In genomic region chr17:8322078-8322477, GRCh38 we compare ENCODE assay signal across 36 cellular contexts. TPM values are rescaled to one million over a fixed set of nuclear protein-coding genes. Genes with fewer than 3 reads are reported as not detected.
"Had no signal": no experiment of that assay in that cellular context is flagged by ENCODE, and none has a peak within 500 bp of the region (broad histone marks: within the 10 kb centered on the region; RNA-seq: fewer than 3 reads in every experiment).

No MANE protein-coding gene starts in this region.

- H3K4me1 ChIP-seq: neural progenitor cell, prostate gland had no signal

- H3K9ac ChIP-seq: neural progenitor cell had no signal

- H3K27me3 ChIP-seq: right atrium auricular region had no signal

- ATAC-seq: heart right ventricle; left cardiac atrium; left lung; mucosa of descending colon; naive thymus-derived CD4-positive, alpha-beta T cell; stimulated activated memory B cell treated with anti-CD40 and anti-IgM and Interleukin-4, amounts not matched to agents 10 μg/mL and 1 μg/mL and 100 μg/mL, for 72 hours; stimulated activated naive CD8-positive, alpha-beta T cell treated with anti-CD3 and anti-CD28 coated beads, Interleukin-15, Interleukin-2, amounts not matched to agents 100 U/mL and 50 U/mL, for 24 hours had no signal

- H3K27ac Mint-ChIP-seq: mesothelial cell of epicardium; nephron; neural progenitor cell; stimulated activated memory B cell treated with anti-CD40 and anti-IgM and Interleukin-4, amounts not matched to agents 10 μg/mL and 1 μg/mL and 100 μg/mL, for 72 hours had no signal

- H3K4me3 Mint-ChIP-seq: mesothelial cell of epicardium; naive thymus-derived CD4-positive, alpha-beta T cell; neural progenitor cell; stimulated activated memory B cell treated with anti-CD40 and anti-IgM and Interleukin-4, amounts not matched to agents 10 μg/mL and 1 μg/mL and 100 μg/mL, for 72 hours had no signal

- H3K27ac ChIP-seq: dorsolateral prefrontal cortex, esophagus muscularis mucosa, heart right ventricle, left lung, neural progenitor cell, prostate gland, right atrium auricular region, sigmoid colon, thoracic aorta, tibial nerve, upper lobe of left lung had no signal

- H2AFZ ChIP-seq: neural progenitor cell had no signal

- H3K9me3 Mint-ChIP-seq: mesothelial cell of epicardium; nephron; neural progenitor cell; stimulated activated memory B cell treated with anti-CD40 and anti-IgM and Interleukin-4, amounts not matched to agents 10 μg/mL and 1 μg/mL and 100 μg/mL, for 72 hours had no signal

- DNase-seq: dorsolateral prefrontal cortex; effector CD4-positive, alpha-beta T cell; foreskin melanocyte; glutamatergic neuron; heart right ventricle; hippocampal formation; left cardiac atrium; left lung; mesenchymal stem cell; mucosa of descending colon; naive thymus-derived CD4-positive, alpha-beta T cell; nucleus accumbens; sigmoid colon; stimulated activated CD4-positive, alpha-beta T cell treated with anti-CD3 and anti-CD28 coated beads, Interleukin-2, amount 100 ng/mL, for 24 hours; stimulated activated CD4-positive, alpha-beta T cell treated with anti-CD3 and anti-CD28 coated beads, Interleukin-4, amount 100 ng/mL, for 4 hours; stimulated activated naive CD8-positive, alpha-beta T cell treated with anti-CD3 and anti-CD28 coated beads, Interleukin-15, Interleukin-2, amounts not matched to agents 100 U/mL and 50 U/mL, for 24 hours; upper lobe of left lung had no signal

- H3K9me3 ChIP-seq: esophagus muscularis mucosa, heart right ventricle, left lung, mucosa of descending colon, prostate gland, right atrium auricular region, sigmoid colon, thoracic aorta, tibial nerve, upper lobe of left lung had no signal

- H3K4me2 ChIP-seq: neural progenitor cell had no signal

- H3K4me3 ChIP-seq: dorsolateral prefrontal cortex, esophagus muscularis mucosa, heart right ventricle, left lung, mucosa of descending colon, neural progenitor cell, prostate gland, right atrium auricular region, sigmoid colon, thoracic aorta, tibial nerve, upper lobe of left lung had no signal

- H3K36me3 ChIP-seq: neural progenitor cell, prostate gland, right atrium auricular region, sigmoid colon, thoracic aorta, tibial nerve had no signal

- FAIRE-seq: colon, islet of Langerhans, urothelium cell line had no signal

- H3K36me3 Mint-ChIP-seq: mesothelial cell of epicardium; naive thymus-derived CD4-positive, alpha-beta T cell; neural progenitor cell; stimulated activated memory B cell treated with anti-CD40 and anti-IgM and Interleukin-4, amounts not matched to agents 10 μg/mL and 1 μg/mL and 100 μg/mL, for 72 hours had no signal

RNA-seq across cellular contexts. Expression of gene ARHGEF15, which starts 12.0 kb away (rescaled TPM):
- total RNA-seq: fibroblast of lung; mesothelial cell of epicardium; naive thymus-derived CD4-positive, alpha-beta T cell; osteocyte had no signal
- polyA plus RNA-seq: fibroblast of lung; naive thymus-derived CD4-positive, alpha-beta T cell had no signal

RNA-seq across cellular contexts. Expression of gene ODF4, which starts 17.6 kb away (rescaled TPM):
- total RNA-seq: dorsolateral prefrontal cortex; epithelial cell of proximal tubule; esophagus muscularis mucosa; fibroblast of lung; heart right ventricle; kidney epithelial cell; left cardiac atrium; left lung; lower leg skin; lung microvascular endothelial cell; mesothelial cell of epicardium; mucosa of descending colon; naive thymus-derived CD4-positive, alpha-beta T cell; osteocyte; prostate gland; right atrium auricular region; sigmoid colon; skeletal muscle tissue; thoracic aorta; tibial nerve; upper lobe of left lung had no signal
- polyA plus RNA-seq: fibroblast of lung; heart right ventricle; naive thymus-derived CD4-positive, alpha-beta T cell; sigmoid colon had no signal
